In the genomic region with DNA sequence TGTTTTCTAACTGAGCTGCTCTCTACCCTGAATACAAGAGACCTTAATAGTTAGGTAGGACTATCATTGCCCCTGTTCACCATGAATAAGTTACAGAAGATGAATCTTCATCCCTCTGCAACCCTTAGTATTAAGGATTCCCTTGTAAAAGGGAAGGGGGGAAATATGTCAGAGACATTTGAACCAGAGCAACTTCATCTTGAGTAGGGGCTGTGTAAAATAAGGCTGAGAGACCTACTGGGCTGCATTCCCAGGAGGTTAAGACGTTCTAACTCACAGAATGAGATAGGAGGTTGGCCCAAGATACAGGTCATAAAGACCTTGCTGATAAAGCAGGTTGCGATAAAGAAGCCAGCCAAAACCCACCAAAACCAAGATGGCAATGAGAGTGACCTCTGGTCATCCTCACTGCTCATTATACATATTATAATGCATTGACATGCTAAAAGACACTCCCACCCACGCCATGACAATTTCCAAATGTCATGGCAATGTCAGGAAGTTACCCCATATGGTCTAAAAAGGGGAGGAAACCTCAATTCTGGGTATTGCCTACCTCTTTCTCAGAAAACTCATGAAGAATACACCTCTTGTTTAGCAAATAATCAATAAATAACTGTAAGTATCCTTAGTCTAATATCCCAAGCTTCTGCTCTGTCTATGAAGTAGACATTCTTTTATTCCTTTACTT, we compare ENCODE assay signal across 1 cellular context.
A peak's percentile ranks its signal among the peaks of the same experiment; 100 is the strongest.
TF ChIP-seq lines count a peak whose summit lies in the region.

No MANE protein-coding gene starts in this region.

TF ChIP-seq in K562, 482 proteins besides CTCF, POLR2A, EP300 and RAD21 (continued from another document and continues in another):
- TF ChIP-seq, protein P1, sequence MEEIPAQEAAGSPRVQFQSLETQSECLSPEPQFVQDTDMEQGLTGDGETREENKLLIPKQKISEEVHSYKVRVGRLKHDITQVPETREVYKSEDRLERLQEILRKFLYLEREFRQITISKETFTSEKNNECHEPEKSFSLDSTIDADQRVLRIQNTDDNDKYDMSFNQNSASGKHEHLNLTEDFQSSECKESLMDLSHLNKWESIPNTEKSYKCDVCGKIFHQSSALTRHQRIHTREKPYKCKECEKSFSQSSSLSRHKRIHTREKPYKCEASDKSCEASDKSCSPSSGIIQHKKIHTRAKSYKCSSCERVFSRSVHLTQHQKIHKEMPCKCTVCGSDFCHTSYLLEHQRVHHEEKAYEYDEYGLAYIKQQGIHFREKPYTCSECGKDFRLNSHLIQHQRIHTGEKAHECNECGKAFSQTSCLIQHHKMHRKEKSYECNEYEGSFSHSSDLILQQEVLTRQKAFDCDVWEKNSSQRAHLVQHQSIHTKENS (CRISPR knock-in tag; IDR thresholded peaks at IDR 0.05), result no peak
- TF ChIP-seq ZNF165 (CRISPR knock-in tag; IDR thresholded peaks at IDR 0.05; ENCODE audit: borderline replicate concordance) (no peak), RBFOX2 (IDR thresholded peaks at IDR 0.05; ENCODE audit: low read depth, low read length) (no peak), ZNF224 (CRISPR knock-in tag; IDR thresholded peaks at IDR 0.05) (no peak), HNRNPUL1 (IDR thresholded peaks at IDR 0.05; ENCODE audit: low read length) (no peak), ZNF143 (CRISPR knock-in tag; IDR thresholded peaks at IDR 0.05) (no peak), NFYB (IDR thresholded peaks at IDR 0.05; ENCODE audit: extremely low read depth, insufficient read length) (no peak), ZNF134 (CRISPR knock-in tag; conservative IDR thresholded peaks at IDR 0.05) (no peak), KLF6 (CRISPR knock-in tag; IDR thresholded peaks at IDR 0.05; ENCODE audit: borderline replicate concordance) (peak; percentile 19; the same call in 1 of the 2 replicates), ILK (tag; IDR thresholded peaks at IDR 0.05; ENCODE audit: borderline replicate concordance, low read depth) (peak; percentile 53; the same call in 1 of the 2 replicates), MEF2A (IDR thresholded peaks at IDR 0.05; ENCODE audit: control insufficient read depth, low read depth, low read length) (no peak), ZNF699 (CRISPR knock-in tag; IDR thresholded peaks at IDR 0.05; ENCODE audit: insufficient replicate concordance) (no peak), HOXB6 (CRISPR knock-in tag; IDR thresholded peaks at IDR 0.05; ENCODE audit: borderline replicate concordance) (no peak), MEIS2 (IDR thresholded peaks at IDR 0.05; ENCODE audit: partially characterized antibody) (peak; percentile 35), EZH2 (IDR thresholded peaks at IDR 0.05; ENCODE audit: borderline replicate concordance, low read depth, low read length) (no peak), KDM4B (IDR thresholded peaks at IDR 0.05; ENCODE audit: borderline replicate concordance in 2 of 2, low read depth in 1 of 2) (no peak), NFXL1 (CRISPR knock-in tag; IDR thresholded peaks at IDR 0.05) (no peak), MCM7 (IDR thresholded peaks at IDR 0.05) (no peak), NR4A1 (CRISPR knock-in tag; IDR thresholded peaks at IDR 0.05) (no peak), NR4A1 (tag; IDR thresholded peaks at IDR 0.05) (no peak), ZNF766 (CRISPR knock-in tag; conservative IDR thresholded peaks at IDR 0.05) (peak; percentile 64), FOXA3 (CRISPR knock-in tag; conservative IDR thresholded peaks at IDR 0.05 in 1 of 2, IDR thresholded peaks at IDR 0.05 in 1 of 2) (no peak), ZNF75A (CRISPR knock-in tag; IDR thresholded peaks at IDR 0.05) (no peak), MEF2D (tag; conservative IDR thresholded peaks at IDR 0.05; ENCODE audit: low read depth) (no peak), PCBP1 (IDR thresholded peaks at IDR 0.05; ENCODE audit: low read depth, low read length, poor library complexity, severe bottlenecking) (no peak), PYGO2 (tag; IDR thresholded peaks at IDR 0.05) (no peak), DPF2 (IDR thresholded peaks at IDR 0.05) (no peak), MBD2 (IDR thresholded peaks at IDR 0.05; ENCODE audit: borderline replicate concordance, low read depth) (no peak), CHD1 (IDR thresholded peaks at IDR 0.05; ENCODE audit: low read length) (no peak), TCF7 (IDR thresholded peaks at IDR 0.05; ENCODE audit: borderline replicate concordance) (no peak), ZNF77 (CRISPR knock-in tag; IDR thresholded peaks at IDR 0.05) (no peak), MCM5 (IDR thresholded peaks at IDR 0.05; ENCODE audit: low read depth) (no peak), C11orf30 (IDR thresholded peaks at IDR 0.05; ENCODE audit: low read depth) (no peak), ZNF830 (CRISPR knock-in tag; IDR thresholded peaks at IDR 0.05) (no peak), ZNF586 (CRISPR knock-in tag; conservative IDR thresholded peaks at IDR 0.05) (no peak)
- TF ChIP-seq, protein P2, sequence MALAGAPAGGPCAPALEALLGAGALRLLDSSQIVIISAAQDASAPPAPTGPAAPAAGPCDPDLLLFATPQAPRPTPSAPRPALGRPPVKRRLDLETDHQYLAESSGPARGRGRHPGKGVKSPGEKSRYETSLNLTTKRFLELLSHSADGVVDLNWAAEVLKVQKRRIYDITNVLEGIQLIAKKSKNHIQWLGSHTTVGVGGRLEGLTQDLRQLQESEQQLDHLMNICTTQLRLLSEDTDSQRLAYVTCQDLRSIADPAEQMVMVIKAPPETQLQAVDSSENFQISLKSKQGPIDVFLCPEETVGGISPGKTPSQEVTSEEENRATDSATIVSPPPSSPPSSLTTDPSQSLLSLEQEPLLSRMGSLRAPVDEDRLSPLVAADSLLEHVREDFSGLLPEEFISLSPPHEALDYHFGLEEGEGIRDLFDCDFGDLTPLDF (CRISPR knock-in tag; IDR thresholded peaks at IDR 0.05), result no peak
- TF ChIP-seq, protein P3, sequence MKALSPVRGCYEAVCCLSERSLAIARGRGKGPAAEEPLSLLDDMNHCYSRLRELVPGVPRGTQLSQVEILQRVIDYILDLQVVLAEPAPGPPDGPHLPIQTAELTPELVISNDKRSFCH (CRISPR knock-in tag; IDR thresholded peaks at IDR 0.05), result no peak
- TF ChIP-seq, protein P3 (tag; IDR thresholded peaks at IDR 0.05), result peak; percentile 79
- TF ChIP-seq, protein P4, sequence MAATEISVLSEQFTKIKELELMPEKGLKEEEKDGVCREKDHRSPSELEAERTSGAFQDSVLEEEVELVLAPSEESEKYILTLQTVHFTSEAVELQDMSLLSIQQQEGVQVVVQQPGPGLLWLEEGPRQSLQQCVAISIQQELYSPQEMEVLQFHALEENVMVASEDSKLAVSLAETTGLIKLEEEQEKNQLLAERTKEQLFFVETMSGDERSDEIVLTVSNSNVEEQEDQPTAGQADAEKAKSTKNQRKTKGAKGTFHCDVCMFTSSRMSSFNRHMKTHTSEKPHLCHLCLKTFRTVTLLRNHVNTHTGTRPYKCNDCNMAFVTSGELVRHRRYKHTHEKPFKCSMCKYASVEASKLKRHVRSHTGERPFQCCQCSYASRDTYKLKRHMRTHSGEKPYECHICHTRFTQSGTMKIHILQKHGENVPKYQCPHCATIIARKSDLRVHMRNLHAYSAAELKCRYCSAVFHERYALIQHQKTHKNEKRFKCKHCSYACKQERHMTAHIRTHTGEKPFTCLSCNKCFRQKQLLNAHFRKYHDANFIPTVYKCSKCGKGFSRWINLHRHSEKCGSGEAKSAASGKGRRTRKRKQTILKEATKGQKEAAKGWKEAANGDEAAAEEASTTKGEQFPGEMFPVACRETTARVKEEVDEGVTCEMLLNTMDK (IDR thresholded peaks at IDR 0.05; ENCODE audit: borderline replicate concordance, insufficient read depth, low read depth, low read length, poor library complexity, severe bottlenecking), result no peak
- TF ChIP-seq, protein P5, sequence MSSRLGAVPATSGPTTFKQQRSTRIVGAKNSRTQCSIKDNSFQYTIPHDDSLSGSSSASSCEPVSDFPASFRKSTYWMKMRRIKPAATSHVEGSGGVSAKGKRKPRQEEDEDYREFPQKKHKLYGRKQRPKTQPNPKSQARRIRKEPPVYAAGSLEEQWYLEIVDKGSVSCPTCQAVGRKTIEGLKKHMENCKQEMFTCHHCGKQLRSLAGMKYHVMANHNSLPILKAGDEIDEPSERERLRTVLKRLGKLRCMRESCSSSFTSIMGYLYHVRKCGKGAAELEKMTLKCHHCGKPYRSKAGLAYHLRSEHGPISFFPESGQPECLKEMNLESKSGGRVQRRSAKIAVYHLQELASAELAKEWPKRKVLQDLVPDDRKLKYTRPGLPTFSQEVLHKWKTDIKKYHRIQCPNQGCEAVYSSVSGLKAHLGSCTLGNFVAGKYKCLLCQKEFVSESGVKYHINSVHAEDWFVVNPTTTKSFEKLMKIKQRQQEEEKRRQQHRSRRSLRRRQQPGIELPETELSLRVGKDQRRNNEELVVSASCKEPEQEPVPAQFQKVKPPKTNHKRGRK (tag; IDR thresholded peaks at IDR 0.05), result no peak
- TF ChIP-seq, protein P6, sequence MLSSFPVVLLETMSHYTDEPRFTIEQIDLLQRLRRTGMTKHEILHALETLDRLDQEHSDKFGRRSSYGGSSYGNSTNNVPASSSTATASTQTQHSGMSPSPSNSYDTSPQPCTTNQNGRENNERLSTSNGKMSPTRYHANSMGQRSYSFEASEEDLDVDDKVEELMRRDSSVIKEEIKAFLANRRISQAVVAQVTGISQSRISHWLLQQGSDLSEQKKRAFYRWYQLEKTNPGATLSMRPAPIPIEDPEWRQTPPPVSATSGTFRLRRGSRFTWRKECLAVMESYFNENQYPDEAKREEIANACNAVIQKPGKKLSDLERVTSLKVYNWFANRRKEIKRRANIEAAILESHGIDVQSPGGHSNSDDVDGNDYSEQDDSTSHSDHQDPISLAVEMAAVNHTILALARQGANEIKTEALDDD (IDR thresholded peaks at IDR 0.05), result no peak
- TF ChIP-seq, protein P7, sequence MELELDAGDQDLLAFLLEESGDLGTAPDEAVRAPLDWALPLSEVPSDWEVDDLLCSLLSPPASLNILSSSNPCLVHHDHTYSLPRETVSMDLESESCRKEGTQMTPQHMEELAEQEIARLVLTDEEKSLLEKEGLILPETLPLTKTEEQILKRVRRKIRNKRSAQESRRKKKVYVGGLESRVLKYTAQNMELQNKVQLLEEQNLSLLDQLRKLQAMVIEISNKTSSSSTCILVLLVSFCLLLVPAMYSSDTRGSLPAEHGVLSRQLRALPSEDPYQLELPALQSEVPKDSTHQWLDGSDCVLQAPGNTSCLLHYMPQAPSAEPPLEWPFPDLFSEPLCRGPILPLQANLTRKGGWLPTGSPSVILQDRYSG (tag; conservative IDR thresholded peaks at IDR 0.05; ENCODE audit: low read depth), result peak; percentile 82
- TF ChIP-seq, protein P8, sequence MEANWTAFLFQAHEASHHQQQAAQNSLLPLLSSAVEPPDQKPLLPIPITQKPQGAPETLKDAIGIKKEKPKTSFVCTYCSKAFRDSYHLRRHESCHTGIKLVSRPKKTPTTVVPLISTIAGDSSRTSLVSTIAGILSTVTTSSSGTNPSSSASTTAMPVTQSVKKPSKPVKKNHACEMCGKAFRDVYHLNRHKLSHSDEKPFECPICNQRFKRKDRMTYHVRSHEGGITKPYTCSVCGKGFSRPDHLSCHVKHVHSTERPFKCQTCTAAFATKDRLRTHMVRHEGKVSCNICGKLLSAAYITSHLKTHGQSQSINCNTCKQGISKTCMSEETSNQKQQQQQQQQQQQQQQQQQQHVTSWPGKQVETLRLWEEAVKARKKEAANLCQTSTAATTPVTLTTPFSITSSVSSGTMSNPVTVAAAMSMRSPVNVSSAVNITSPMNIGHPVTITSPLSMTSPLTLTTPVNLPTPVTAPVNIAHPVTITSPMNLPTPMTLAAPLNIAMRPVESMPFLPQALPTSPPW (CRISPR knock-in tag; IDR thresholded peaks at IDR 0.05), result 0 out of 2 replicates have a peak, but pooled peaks have one; percentile 7
- TF ChIP-seq, protein P9, sequence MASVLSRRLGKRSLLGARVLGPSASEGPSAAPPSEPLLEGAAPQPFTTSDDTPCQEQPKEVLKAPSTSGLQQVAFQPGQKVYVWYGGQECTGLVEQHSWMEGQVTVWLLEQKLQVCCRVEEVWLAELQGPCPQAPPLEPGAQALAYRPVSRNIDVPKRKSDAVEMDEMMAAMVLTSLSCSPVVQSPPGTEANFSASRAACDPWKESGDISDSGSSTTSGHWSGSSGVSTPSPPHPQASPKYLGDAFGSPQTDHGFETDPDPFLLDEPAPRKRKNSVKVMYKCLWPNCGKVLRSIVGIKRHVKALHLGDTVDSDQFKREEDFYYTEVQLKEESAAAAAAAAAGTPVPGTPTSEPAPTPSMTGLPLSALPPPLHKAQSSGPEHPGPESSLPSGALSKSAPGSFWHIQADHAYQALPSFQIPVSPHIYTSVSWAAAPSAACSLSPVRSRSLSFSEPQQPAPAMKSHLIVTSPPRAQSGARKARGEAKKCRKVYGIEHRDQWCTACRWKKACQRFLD (CRISPR knock-in tag; IDR thresholded peaks at IDR 0.05), result peak; percentile 64; the same call in 1 of the 2 replicates
- TF ChIP-seq, protein P10, sequence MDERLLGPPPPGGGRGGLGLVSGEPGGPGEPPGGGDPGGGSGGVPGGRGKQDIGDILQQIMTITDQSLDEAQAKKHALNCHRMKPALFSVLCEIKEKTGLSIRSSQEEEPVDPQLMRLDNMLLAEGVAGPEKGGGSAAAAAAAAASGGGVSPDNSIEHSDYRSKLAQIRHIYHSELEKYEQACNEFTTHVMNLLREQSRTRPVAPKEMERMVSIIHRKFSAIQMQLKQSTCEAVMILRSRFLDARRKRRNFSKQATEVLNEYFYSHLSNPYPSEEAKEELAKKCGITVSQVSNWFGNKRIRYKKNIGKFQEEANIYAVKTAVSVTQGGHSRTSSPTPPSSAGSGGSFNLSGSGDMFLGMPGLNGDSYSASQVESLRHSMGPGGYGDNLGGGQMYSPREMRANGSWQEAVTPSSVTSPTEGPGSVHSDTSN (CRISPR knock-in tag; IDR thresholded peaks at IDR 0.05; ENCODE audit: low read depth), result no peak
- TF ChIP-seq, protein P10 (tag; conservative IDR thresholded peaks at IDR 0.05; ENCODE audit: low read depth), result peak; percentile 24; the same call in 1 of the 2 replicates
- TF ChIP-seq, protein P11, sequence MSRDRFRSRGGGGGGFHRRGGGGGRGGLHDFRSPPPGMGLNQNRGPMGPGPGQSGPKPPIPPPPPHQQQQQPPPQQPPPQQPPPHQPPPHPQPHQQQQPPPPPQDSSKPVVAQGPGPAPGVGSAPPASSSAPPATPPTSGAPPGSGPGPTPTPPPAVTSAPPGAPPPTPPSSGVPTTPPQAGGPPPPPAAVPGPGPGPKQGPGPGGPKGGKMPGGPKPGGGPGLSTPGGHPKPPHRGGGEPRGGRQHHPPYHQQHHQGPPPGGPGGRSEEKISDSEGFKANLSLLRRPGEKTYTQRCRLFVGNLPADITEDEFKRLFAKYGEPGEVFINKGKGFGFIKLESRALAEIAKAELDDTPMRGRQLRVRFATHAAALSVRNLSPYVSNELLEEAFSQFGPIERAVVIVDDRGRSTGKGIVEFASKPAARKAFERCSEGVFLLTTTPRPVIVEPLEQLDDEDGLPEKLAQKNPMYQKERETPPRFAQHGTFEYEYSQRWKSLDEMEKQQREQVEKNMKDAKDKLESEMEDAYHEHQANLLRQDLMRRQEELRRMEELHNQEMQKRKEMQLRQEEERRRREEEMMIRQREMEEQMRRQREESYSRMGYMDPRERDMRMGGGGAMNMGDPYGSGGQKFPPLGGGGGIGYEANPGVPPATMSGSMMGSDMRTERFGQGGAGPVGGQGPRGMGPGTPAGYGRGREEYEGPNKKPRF (IDR thresholded peaks at IDR 0.05; ENCODE audit: low read depth, low read length), result no peak
